ENCODE assay signal across 12 cellular contexts in the genomic region with DNA sequence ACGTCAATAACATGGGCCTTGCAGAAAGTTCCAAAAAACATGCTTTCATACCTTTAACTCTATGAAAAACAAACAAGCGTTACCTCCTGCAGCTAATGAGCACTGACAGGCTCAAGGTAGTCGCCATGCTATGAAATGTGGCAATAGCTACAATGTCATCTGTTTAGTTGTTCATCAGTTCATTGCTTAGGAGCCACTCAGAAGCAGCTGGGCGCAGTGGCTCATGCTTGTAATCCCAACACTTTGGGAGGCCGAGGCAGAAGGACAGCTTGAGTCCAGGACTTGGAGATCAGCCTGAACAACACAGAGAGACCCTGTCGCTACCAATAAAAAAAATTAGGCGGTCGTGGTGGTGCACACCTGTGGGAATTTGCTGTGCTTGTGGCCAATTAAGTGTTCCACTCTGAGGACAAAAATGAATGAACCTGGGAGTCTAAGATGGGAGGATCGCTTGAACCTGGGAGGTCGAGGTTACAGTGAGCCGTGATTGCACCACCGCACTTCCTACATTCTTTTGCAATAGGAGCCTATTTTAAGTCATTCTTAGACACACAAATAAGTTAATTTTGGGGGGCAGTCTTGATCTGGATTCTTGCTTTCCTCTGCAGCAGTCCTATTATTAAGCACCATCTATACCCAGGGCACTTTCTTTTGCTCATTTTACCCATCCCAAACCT.
DNase-seq lines count a peak whose midpoint lies in the region; ATAC-seq and TF ChIP-seq lines count a peak whose summit lies in the region.
"Had no signal": no experiment of that assay in that cellular context is flagged by ENCODE, and none has a peak within 500 bp of the region (broad histone marks: within the 10 kb centered on the region; RNA-seq: fewer than 3 reads in every experiment).

No MANE protein-coding gene starts in this region.

- DNase-seq in SIG-M5 treated with dmso at 0.1 percent for 504 hours (lab: John Stamatoyannopoulos, UW; ENCODE audit: unreplicated experiment) (peak; percentile 65), SIG-M5 (lab: John Stamatoyannopoulos, UW) (no peak), colonic mucosa (no peak)
- DNase-seq: 8988T; RPMI8226; stimulated activated CD4-positive, alpha-beta T cell treated with anti-CD3 and anti-CD28 coated beads, Interleukin-2, amount 100 ng/mL, for 24 hours; tibial artery had no signal

- no peaks in the 10 kb centered on the region for H4K20me1 ChIP-seq in OCI-LY3 (ENCODE audit: insufficient read depth, low read length)

- H3K4me2 ChIP-seq in OCI-LY3 (ENCODE audit: low read length) = peak overlapping the region; percentile 80

- no peak for ATAC-seq in GM21576 (IDR thresholded peaks at IDR 0.05; ENCODE audit: unreplicated experiment)
- no peak for ATAC-seq in HG03097 (IDR thresholded peaks at IDR 0.05; ENCODE audit: low FRiP score, unreplicated experiment)
- no peak for ATAC-seq in GM18909 (IDR thresholded peaks at IDR 0.05; ENCODE audit: poor library complexity, unreplicated experiment)

- H3K9me3 ChIP-seq in OCI-LY3 (ENCODE audit: insufficient read depth, low read length) = no peaks in the 10 kb centered on the region
- no peaks in the 10 kb centered on the region for H3K9me3 ChIP-seq in colonic mucosa
- no peaks in the 10 kb centered on the region for H3K9me3 ChIP-seq in skeletal muscle tissue (ENCODE audit: control insufficient read depth in 3 of 3, low read length in 3 of 3)
- H3K9me3 ChIP-seq: tibial artery had no signal

- H3K9ac ChIP-seq in OCI-LY3 (ENCODE audit: low read length) (no peak overlapping the region), colonic mucosa (ENCODE audit: low read depth in 2 of 2, low read length in 2 of 2) (no peak overlapping the region), skeletal muscle tissue (ENCODE audit: low read depth in 1 of 3, low read length in 3 of 3) (no peak overlapping the region)

- intact Hi-C loops in colonic mucosa (cut with DNase I) = no loop called here

- H3K79me2 ChIP-seq in OCI-LY3 (ENCODE audit: low read length) = peaks cover 25% of the 10 kb centered on the region

- H3K4me1 ChIP-seq in OCI-LY3 (ENCODE audit: low read length) = peaks cover 77% of the 10 kb centered on the region
- H3K4me1 ChIP-seq in colonic mucosa = peaks cover 20% of the 10 kb centered on the region
- H3K4me1 ChIP-seq in skeletal muscle tissue (ENCODE audit: control insufficient read depth in 3 of 3, insufficient read depth in 3 of 3, low read length in 3 of 3) = peaks cover 53 to 67% (median 55%) of the 10 kb centered on the region in 3 donors

- TF ChIP-seq CTCF in OCI-LY3 (IDR thresholded peaks at IDR 0.05; ENCODE audit: low read depth, low read length) (no peak), colonic mucosa (IDR thresholded peaks at IDR 0.05) (no peak)

- H3K4me3 ChIP-seq in OCI-LY3 (ENCODE audit: low read length) (no peak overlapping the region), colonic mucosa (no peak overlapping the region), skeletal muscle tissue (ENCODE audit: low read length in 3 of 3) (no peak overlapping the region)
- H3K4me3 ChIP-seq: tibial artery had no signal

- no peaks in the 10 kb centered on the region for H3K36me3 ChIP-seq in OCI-LY3 (replicated peaks; ENCODE audit: low read depth, low read length)
- no peaks in the 10 kb centered on the region for H3K36me3 ChIP-seq in colonic mucosa
- H3K36me3 ChIP-seq in skeletal muscle tissue (ENCODE audit: control insufficient read depth in 3 of 3, insufficient read depth in 3 of 3, low read length in 3 of 3) = peaks cover 0 to 2% (median 0%) of the 10 kb centered on the region in 3 donors
- H3K36me3 ChIP-seq: tibial artery had no signal

- H3K27ac ChIP-seq in OCI-LY3 (ENCODE audit: low read length) = peak overlapping the region; percentile 87
- H3K27ac ChIP-seq in colonic mucosa = peak overlapping the region; percentile 36
- H3K27ac ChIP-seq in skeletal muscle tissue (ENCODE audit: low read depth, low read length) = peak overlapping the region; percentile 7

- H3K27me3 ChIP-seq in OCI-LY3 (ENCODE audit: low read depth, low read length) = no peaks in the 10 kb centered on the region
- no peaks in the 10 kb centered on the region for H3K27me3 ChIP-seq in colonic mucosa
- no peaks in the 10 kb centered on the region for H3K27me3 ChIP-seq in skeletal muscle tissue (ENCODE audit: control insufficient read depth in 3 of 3, insufficient read depth in 3 of 3, low read length in 3 of 3)
- H3K27me3 ChIP-seq: tibial artery had no signal

- H2AFZ ChIP-seq in OCI-LY3 (ENCODE audit: low read depth, low read length) = no peak overlapping the region

Comparison
In these comparisons a context has a peak if more than half of its experiments do, and no peak if none do; other contexts are left out.
1. H3K27ac ChIP-seq: peak in every context shown above with its lines; median percentile 87 in OCI-LY3; 36 in colonic mucosa; 7 in skeletal muscle tissue.